19 cellular contexts compared by ENCODE assay signal in the genomic region with DNA sequence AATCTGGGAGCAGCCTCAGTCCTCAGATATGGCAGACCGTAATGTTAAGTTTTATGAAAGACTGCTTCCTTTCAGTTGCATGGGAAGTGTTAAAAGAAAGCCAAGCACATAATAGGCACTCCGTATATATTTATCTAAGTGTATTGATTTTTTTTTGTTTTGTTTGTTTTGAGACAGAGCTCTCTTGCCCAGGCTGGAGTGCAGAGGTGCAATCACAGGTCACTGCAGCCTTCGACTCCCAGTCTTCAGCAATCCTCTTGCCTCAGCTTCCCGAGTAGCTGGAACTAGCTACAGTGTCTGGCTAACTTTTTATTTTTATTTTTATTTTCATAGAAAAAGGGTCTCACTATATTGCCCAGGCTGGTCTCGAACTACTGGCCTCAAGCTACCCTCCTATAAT.
DNase-seq lines count a peak whose midpoint lies in the region; ATAC-seq, FAIRE-seq and TF ChIP-seq lines count a peak whose summit lies in the region.
"Had no signal": no experiment of that assay in that cellular context is flagged by ENCODE, and none has a peak within 500 bp of the region (broad histone marks: within the 10 kb centered on the region; RNA-seq: fewer than 3 reads in every experiment).

No MANE protein-coding gene starts in this region.

- POLR2A ChIA-PET in HepG2 (lab: Yijun Ruan, JAX): no interaction called here

- H3K4me2 ChIP-seq in HepG2 (ENCODE audit: low read depth, low read length): no peak overlapping the region
- H3K4me2 ChIP-seq: BLaER1 had no signal

- ATAC-seq in HepG2: peak; percentile 91

- peaks cover 24% of the 10 kb centered on the region for H3K4me1 Mint-ChIP-seq in progenitor cell of endocrine pancreas (ENCODE audit: low read depth)
- H3K4me1 Mint-ChIP-seq: CD14-positive monocyte; CD4-positive, alpha-beta memory T cell had no signal

- no peak overlapping the region for H3K4me3 ChIP-seq in HepG2 (replicated peaks in 1 of 3; ENCODE audit: insufficient read depth in 1 of 3, low read depth in 2 of 3, low read length in 3 of 3)
- H3K4me3 ChIP-seq: BLaER1 had no signal

- no peak overlapping the region for H3K9ac ChIP-seq in HepG2 (ENCODE audit: insufficient read depth, low read depth, low read length)
- H3K9ac ChIP-seq: BLaER1 had no signal

- H3K36me3 ChIP-seq in HepG2 (replicated peaks in 1 of 2; ENCODE audit: control insufficient read depth in 1 of 2, insufficient read depth in 2 of 2, low read length in 2 of 2): no peaks in the 10 kb centered on the region
- H3K36me3 ChIP-seq: BLaER1 had no signal

- H3K4me3 Mint-ChIP-seq in progenitor cell of endocrine pancreas (ENCODE audit: low read depth): no peak overlapping the region
- H3K4me3 Mint-ChIP-seq: CD14-positive monocyte; CD4-positive, alpha-beta memory T cell; H9; IgD-negative memory B cell had no signal

- no peaks in the 10 kb centered on the region for H3K9me3 ChIP-seq in HepG2 (ENCODE audit: low read length)
- H3K9me3 ChIP-seq: BLaER1 had no signal

- no peaks in the 10 kb centered on the region for H3K79me2 ChIP-seq in HepG2 (ENCODE audit: insufficient read depth, low read length)

- no peak overlapping the region for H2AFZ ChIP-seq in HepG2 (ENCODE audit: low read length)

- no peaks in the 10 kb centered on the region for H3K4me1 ChIP-seq in HepG2 (ENCODE audit: insufficient read depth, low read length)
- H3K4me1 ChIP-seq: BLaER1 had no signal

- TF ChIP-seq CTCF in HepG2 (CRISPR knock-in tag; IDR thresholded peaks at IDR 0.05): no peak
- no peak for TF ChIP-seq CTCF in progenitor cell of endocrine pancreas (IDR thresholded peaks at IDR 0.05; ENCODE audit: unreplicated experiment)

- FAIRE-seq in HepG2 (lab: Jason Lieb, UNC): no peak
- FAIRE-seq: G401.6, GM12892, GM18507, H1, HTR-8/SVneo had no signal

- BruUV-seq in HepG2 (replicated peaks; lab: Mats Ljungman, UMichigan): no TSS peak

- CTCF ChIA-PET in HepG2 (lab: Yijun Ruan, JAX; ENCODE audit: low intra/inter-chr PET ratio, low total read pairs): no interaction called here

- peak overlapping the region; percentile 0 for H3K27ac Mint-ChIP-seq in progenitor cell of endocrine pancreas
- H3K27ac Mint-ChIP-seq: CD14-positive monocyte; CD4-positive, alpha-beta memory T cell; H9; IgD-negative memory B cell had no signal

- no peaks in the 10 kb centered on the region for H3K36me3 Mint-ChIP-seq in progenitor cell of endocrine pancreas (ENCODE audit: insufficient read depth)
- H3K36me3 Mint-ChIP-seq: CD14-positive monocyte; CD4-positive, alpha-beta memory T cell had no signal

- WGBS in HepG2 (ENCODE audit: low lambda C conversion rate): 5% methylated on average over 5 of the region's 5 CpGs

- no peak for TF ChIP-seq EP300 in HepG2 (IDR thresholded peaks at IDR 0.05; ENCODE audit: low read depth in 2 of 2, low read length in 2 of 2)
- no peak for TF ChIP-seq EP300 in HepG2 (CRISPR knock-in tag; IDR thresholded peaks at IDR 0.05; ENCODE audit: borderline replicate concordance)

- in situ Hi-C loops in HepG2 (cut with HindIII; ENCODE audit: extremely low pct_ligation_motif_present, low pct_unique_long_range_greater_than_20kb): no loop called here

- H4K20me1 ChIP-seq in HepG2 (ENCODE audit: insufficient read depth, low read length): no peaks in the 10 kb centered on the region
- H4K20me1 ChIP-seq: BLaER1 had no signal

- no peak for TF ChIP-seq POLR2A in HepG2 (IDR thresholded peaks at IDR 0.05; ENCODE audit: insufficient read depth in 1 of 2, low read depth in 2 of 2, low read length in 2 of 2)

- no peak for TF ChIP-seq RAD21 in HepG2 (CRISPR knock-in tag; IDR thresholded peaks at IDR 0.05)

- peak; percentile 37 for DNase-seq in NCI-H1092 treated with DMSO at 0.1 percent for 48 hours (lab: John Stamatoyannopoulos, UW)
- no peak for DNase-seq in NCI-H1092 (lab: John Stamatoyannopoulos, UW)
- peak; percentile 18 for DNase-seq in NCI-H345 treated with DMSO at 0.1 percent for 48 hours (lab: John Stamatoyannopoulos, UW; ENCODE audit: unreplicated experiment)
- DNase-seq in NCI-H345 (lab: John Stamatoyannopoulos, UW): no peak
- peak; percentile 5 for DNase-seq in HepG2 (ENCODE audit: low spot score)
- DNase-seq in progenitor cell of endocrine pancreas (ENCODE audit: low spot score, unreplicated experiment): no peak
- no peak for DNase-seq in LoVo (ENCODE audit: low spot score)
- DNase-seq in activated CD8-positive, alpha-beta memory T cell treated with anti-CD3 and anti-CD28 coated beads for 24 hours: no peak
- DNase-seq: 8988T; CD4-positive, alpha-beta memory T cell; H9 had no signal

- no peaks in the 10 kb centered on the region for H3K27me3 Mint-ChIP-seq in progenitor cell of endocrine pancreas
- H3K27me3 Mint-ChIP-seq: CD4-positive, alpha-beta memory T cell; IgD-negative memory B cell had no signal

- H3K9me3 Mint-ChIP-seq in progenitor cell of endocrine pancreas (ENCODE audit: low read depth): peaks cover 4% of the 10 kb centered on the region
- H3K9me3 Mint-ChIP-seq: H9 had no signal

- intact Hi-C loops in HepG2 (cut with micrococcal nuclease; ENCODE audit: unreplicated experiment): no loop called here

- H3K27me3 ChIP-seq in HepG2 (ENCODE audit: control insufficient read depth in 1 of 2, insufficient read depth in 2 of 2, low read length in 2 of 2): no peaks in the 10 kb centered on the region
- H3K27me3 ChIP-seq: BLaER1 had no signal

- no peak overlapping the region for H3K27ac ChIP-seq in HepG2 (ENCODE audit: extremely low read length, insufficient read depth, low read length)
- H3K27ac ChIP-seq: BLaER1 had no signal

TF ChIP-seq in HepG2, 621 proteins besides CTCF, POLR2A, EP300 and RAD21 (continues in another document):
- TF ChIP-seq ATM (IDR thresholded peaks at IDR 0.05; ENCODE audit: borderline replicate concordance): no peak
- no peak for TF ChIP-seq ZNF850 (CRISPR knock-in tag; conservative IDR thresholded peaks at IDR 0.05)
- TF ChIP-seq ZNF713 (CRISPR knock-in tag; IDR thresholded peaks at IDR 0.05): no peak
- no peak for TF ChIP-seq MEIS1 (CRISPR knock-in tag; IDR thresholded peaks at IDR 0.05; ENCODE audit: borderline replicate concordance)
- peak; percentile 76 for TF ChIP-seq RARA (CRISPR knock-in tag; IDR thresholded peaks at IDR 0.05)
- 0 out of 2 replicates have a peak, but pooled peaks have one; percentile 18 for TF ChIP-seq GATAD2A (CRISPR knock-in tag; IDR thresholded peaks at IDR 0.05)
- no peak for TF ChIP-seq HDAC1 (CRISPR knock-in tag; IDR thresholded peaks at IDR 0.05)
- no peak for TF ChIP-seq ZGPAT (CRISPR knock-in tag; IDR thresholded peaks at IDR 0.05)
- no peak for TF ChIP-seq NR2F2 (IDR thresholded peaks at IDR 0.05; ENCODE audit: borderline replicate concordance, low read depth)
- no peak for TF ChIP-seq ZNF563 (CRISPR knock-in tag; IDR thresholded peaks at IDR 0.05)
- TF ChIP-seq, protein P1, sequence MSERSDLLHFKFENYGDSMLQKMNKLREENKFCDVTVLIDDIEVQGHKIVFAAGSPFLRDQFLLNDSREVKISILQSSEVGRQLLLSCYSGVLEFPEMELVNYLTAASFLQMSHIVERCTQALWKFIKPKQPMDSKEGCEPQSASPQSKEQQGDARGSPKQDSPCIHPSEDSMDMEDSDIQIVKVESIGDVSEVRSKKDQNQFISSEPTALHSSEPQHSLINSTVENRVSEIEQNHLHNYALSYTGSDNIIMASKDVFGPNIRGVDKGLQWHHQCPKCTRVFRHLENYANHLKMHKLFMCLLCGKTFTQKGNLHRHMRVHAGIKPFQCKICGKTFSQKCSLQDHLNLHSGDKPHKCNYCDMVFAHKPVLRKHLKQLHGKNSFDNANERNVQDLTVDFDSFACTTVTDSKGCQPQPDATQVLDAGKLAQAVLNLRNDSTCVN (CRISPR knock-in tag; IDR thresholded peaks at IDR 0.05; ENCODE audit: borderline replicate concordance): no peak
- 0 out of 2 replicates have a peak, but pooled peaks have one; percentile 31 for TF ChIP-seq ZNF652 (CRISPR knock-in tag; IDR thresholded peaks at IDR 0.05; ENCODE audit: borderline replicate concordance, low read depth)
- TF ChIP-seq ZNF883 (CRISPR knock-in tag; IDR thresholded peaks at IDR 0.05; ENCODE audit: not compliant biosample characterization): no peak
- TF ChIP-seq NR2F1 (CRISPR knock-in tag; IDR thresholded peaks at IDR 0.05): no peak
- no peak for TF ChIP-seq ZBTB7A (CRISPR knock-in tag; IDR thresholded peaks at IDR 0.05)
- TF ChIP-seq SP1 (IDR thresholded peaks at IDR 0.05): no peak
- TF ChIP-seq SP1 (CRISPR knock-in tag; IDR thresholded peaks at IDR 0.05): no peak
- TF ChIP-seq ATF7 (IDR thresholded peaks at IDR 0.05): no peak
- no peak for TF ChIP-seq ATF7 (CRISPR knock-in tag; IDR thresholded peaks at IDR 0.05)
- peak; percentile 64; the same call in 1 of the 2 replicates for TF ChIP-seq ONECUT2 (CRISPR knock-in tag; IDR thresholded peaks at IDR 0.05)
- TF ChIP-seq XRCC5 (optimal IDR thresholded peaks at IDR 0.05; ENCODE audit: low read length): no peak
- TF ChIP-seq PHF21A (CRISPR knock-in tag; IDR thresholded peaks at IDR 0.05): no peak
- no peak for TF ChIP-seq ZNF484 (CRISPR knock-in tag; IDR thresholded peaks at IDR 0.05; ENCODE audit: borderline replicate concordance, low read depth)

Comparison
In these comparisons a context has a peak if more than half of its experiments do, and no peak if none do; other contexts are left out.
1. DNase-seq: peak in NCI-H1092 treated with DMSO at 0.1 percent for 48 hours (single experiment), NCI-H345 treated with DMSO at 0.1 percent for 48 hours (single experiment) and HepG2 (single experiment); none in NCI-H1092 (single experiment), NCI-H345 (single experiment), progenitor cell of endocrine pancreas (single experiment), LoVo (single experiment) and activated CD8-positive, alpha-beta memory T cell treated with anti-CD3 and anti-CD28 coated beads for 24 hours (single experiment).